Comparison of ENCODE assay signal across 24 cellular contexts in the genomic region with DNA sequence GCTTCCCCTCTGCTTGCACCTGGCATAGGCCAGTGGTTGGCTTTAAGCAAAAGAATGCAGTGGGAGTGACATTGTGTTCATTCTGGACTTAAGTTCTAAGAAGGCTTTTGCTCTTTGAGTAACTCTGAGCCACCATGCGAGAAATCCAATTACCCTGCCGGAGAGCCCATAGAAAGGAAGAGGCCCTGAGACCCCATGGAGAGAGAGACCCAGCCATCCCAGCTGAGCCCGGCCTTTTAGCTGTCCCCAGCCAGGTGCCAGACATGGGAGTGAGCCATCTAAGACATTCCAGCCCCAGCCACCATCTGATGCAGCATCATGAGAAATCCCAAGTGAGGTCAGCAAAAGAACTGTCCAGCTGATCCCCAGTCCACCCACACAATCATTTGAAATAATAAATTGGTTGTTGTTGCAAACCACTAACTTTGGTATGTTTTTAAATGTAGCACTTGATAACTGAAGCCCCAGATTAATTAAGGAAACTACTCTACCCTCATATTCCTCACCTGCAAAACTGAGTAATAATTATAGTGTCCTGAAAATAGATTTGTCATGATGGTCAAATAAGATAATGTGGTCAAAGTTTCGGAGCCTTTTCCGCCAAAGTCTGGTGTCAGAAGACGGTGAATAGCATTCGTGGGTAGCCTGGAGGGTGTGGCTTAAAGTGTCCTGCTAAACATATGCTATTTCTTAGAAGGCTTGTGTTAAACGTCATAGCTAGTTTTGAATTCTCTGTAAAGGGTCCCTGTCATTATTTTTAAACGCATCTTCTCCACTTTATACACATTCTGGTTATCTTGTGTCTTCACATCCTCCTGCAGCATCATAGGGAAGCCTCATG.
DNase-seq lines count a peak whose midpoint lies in the region; FAIRE-seq and TF ChIP-seq lines count a peak whose summit lies in the region.
"Had no signal": no experiment of that assay in that cellular context is flagged by ENCODE, and none has a peak within 500 bp of the region (broad histone marks: within the 10 kb centered on the region; RNA-seq: fewer than 3 reads in every experiment).

No MANE protein-coding gene starts in this region.

- H3K9me3 Mint-ChIP-seq in astrocyte (ENCODE audit: unreplicated experiment) (no peaks in the 10 kb centered on the region), glutamatergic neuron (ENCODE audit: unreplicated experiment) (peaks cover 3% of the 10 kb centered on the region), Calu3 (ENCODE audit: low read depth, unreplicated experiment) (no peaks in the 10 kb centered on the region)
- H3K9me3 Mint-ChIP-seq: IgD-negative memory B cell had no signal

- no peak overlapping the region for H3K4ac ChIP-seq in neuronal stem cell (ENCODE audit: low read length)

- no peak overlapping the region for H3K14ac ChIP-seq in neuronal stem cell (ENCODE audit: low read length)

- no peak for TF ChIP-seq CTCF in astrocyte (IDR thresholded peaks at IDR 0.05; ENCODE audit: insufficient read depth, low read depth, low read length)
- no peak for TF ChIP-seq CTCF in glutamatergic neuron (IDR thresholded peaks at IDR 0.05; ENCODE audit: partially characterized antibody, unreplicated experiment)
- TF ChIP-seq CTCF in suprapubic skin (IDR thresholded peaks at IDR 0.05), result no peak
- no peak for TF ChIP-seq CTCF in Calu3 (IDR thresholded peaks at IDR 0.05; ENCODE audit: unreplicated experiment)

- H3K36me3 ChIP-seq in BLaER1 (peaks cover 4% of the 10 kb centered on the region; the same call in 1 of the 2 replicates), astrocyte (ENCODE audit: insufficient read depth, low read length) (no peaks in the 10 kb centered on the region), neuronal stem cell (replicated peaks in 1 of 2; ENCODE audit: control insufficient read depth in 2 of 2, insufficient read depth in 2 of 2, low read length in 2 of 2) (no peaks in the 10 kb centered on the region), suprapubic skin (no peaks in the 10 kb centered on the region)

- H2AFZ ChIP-seq in astrocyte (ENCODE audit: low read depth, low read length), result no peak overlapping the region
- no peak overlapping the region for H2AFZ ChIP-seq in neuronal stem cell (ENCODE audit: low read length)
- H2AFZ ChIP-seq: GM23248 had no signal

- no peak for TF ChIP-seq POLR2A in suprapubic skin (IDR thresholded peaks at IDR 0.05)

- H4K8ac ChIP-seq in neuronal stem cell (ENCODE audit: low read depth, low read length), result no peak overlapping the region

- H4K20me1 ChIP-seq in BLaER1 (no peaks in the 10 kb centered on the region), astrocyte (ENCODE audit: insufficient read depth, low read length) (no peaks in the 10 kb centered on the region)

- H2BK5ac ChIP-seq in neuronal stem cell (ENCODE audit: low read length), result no peak overlapping the region

- no peak overlapping the region for H3K27ac Mint-ChIP-seq in astrocyte (ENCODE audit: unreplicated experiment)
- H3K27ac Mint-ChIP-seq in glutamatergic neuron (ENCODE audit: unreplicated experiment), result no peak overlapping the region
- no peak overlapping the region for H3K27ac Mint-ChIP-seq in Calu3 (ENCODE audit: unreplicated experiment)
- H3K27ac Mint-ChIP-seq: CD14-positive monocyte; CD4-positive, alpha-beta memory T cell; IgD-negative memory B cell had no signal

- no peak overlapping the region for H3K4me3 Mint-ChIP-seq in astrocyte (ENCODE audit: unreplicated experiment)
- no peak overlapping the region for H3K4me3 Mint-ChIP-seq in glutamatergic neuron (ENCODE audit: unreplicated experiment)
- H3K4me3 Mint-ChIP-seq in Calu3 (ENCODE audit: low read depth, unreplicated experiment), result no peak overlapping the region
- H3K4me3 Mint-ChIP-seq: CD14-positive monocyte; CD4-positive, alpha-beta memory T cell; IgD-negative memory B cell had no signal

- BruUV-seq in Calu3 (replicated peaks; lab: Mats Ljungman, UMichigan), result no TSS peak

- H2BK12ac ChIP-seq in neuronal stem cell (ENCODE audit: low read length), result no peak overlapping the region

- H3K4me2 ChIP-seq in BLaER1, result peak overlapping the region; percentile 16; the same call in 1 of the 2 replicates
- H3K4me2 ChIP-seq in astrocyte (ENCODE audit: low read length), result no peak overlapping the region
- H3K4me2 ChIP-seq in neuronal stem cell (ENCODE audit: insufficient read depth, low read length, poor library complexity, severe bottlenecking), result no peak overlapping the region
- H3K4me2 ChIP-seq: A549 had no signal

- peaks cover 32% of the 10 kb centered on the region for H3K4me1 ChIP-seq in BLaER1
- H3K4me1 ChIP-seq in astrocyte (ENCODE audit: insufficient read depth, low read length), result no peaks in the 10 kb centered on the region
- peaks cover 0 to 2% of the 10 kb centered on the region in 2 donors for H3K4me1 ChIP-seq in neuronal stem cell (ENCODE audit: control insufficient read depth in 2 of 2, insufficient read depth in 1 of 2, low read depth in 1 of 2, low read length in 2 of 2)
- no peaks in the 10 kb centered on the region for H3K4me1 ChIP-seq in suprapubic skin
- H3K4me1 ChIP-seq: A549 had no signal

- H4K91ac ChIP-seq in neuronal stem cell (ENCODE audit: low read depth, low read length, poor library complexity), result no peak overlapping the region

- H2AK5ac ChIP-seq in neuronal stem cell (ENCODE audit: low read depth, low read length), result no peak overlapping the region

- CTCF ChIA-PET in Calu3 (lab: Charles Lee), result no interaction called here

- WGBS in neuronal stem cell (ENCODE audit: extremely low coverage in 2 of 2, insufficient read length in 2 of 2, insufficient replicate concordance in 1 of 2), 2 donors, result no CpG with 5 or more reads among the region's 9 CpGs
- 85% methylated on average over 9 of the region's 9 CpGs for WGBS in suprapubic skin

- no peak for TF ChIP-seq EP300 in suprapubic skin (IDR thresholded peaks at IDR 0.05)

- DNase-seq in astrocyte (ENCODE audit: low read depth) (peak; percentile 57), glutamatergic neuron (peak; percentile 78), neuronal stem cell (ENCODE audit: low spot score) (peak; percentile 26), suprapubic skin (ENCODE audit: low spot score in 2 of 2) (no peak), cerebellum (ENCODE audit: low spot score) (no peak), Calu3 (no peak), amygdala (lab: John Stamatoyannopoulos, UW) (no peak)
- DNase-seq: AML-193; CD4-positive, alpha-beta memory T cell; DMS 273 treated with DMSO at 0.1 percent for 48 hours; DMS53; DND-41; GM23248; HCEC 1CT had no signal

- H3K79me1 ChIP-seq in neuronal stem cell (ENCODE audit: low read depth, low read length), result no peaks in the 10 kb centered on the region

- H3K27me3 Mint-ChIP-seq in astrocyte (ENCODE audit: low read depth, unreplicated experiment) (peaks cover 12% of the 10 kb centered on the region), glutamatergic neuron (ENCODE audit: unreplicated experiment) (peaks cover 7% of the 10 kb centered on the region), Calu3 (ENCODE audit: unreplicated experiment) (no peaks in the 10 kb centered on the region)

- H3K79me2 ChIP-seq in astrocyte (ENCODE audit: insufficient read depth, low read length), result no peaks in the 10 kb centered on the region

- no peak overlapping the region for H3K23ac ChIP-seq in neuronal stem cell (ENCODE audit: low read depth, low read length, poor library complexity)

- no peak overlapping the region for H3K9ac ChIP-seq in BLaER1
- H3K9ac ChIP-seq in astrocyte (ENCODE audit: low read length), result no peak overlapping the region
- no peak overlapping the region for H3K9ac ChIP-seq in neuronal stem cell (ENCODE audit: low read depth, low read length, poor library complexity)
- H3K9ac ChIP-seq: GM23248 had no signal

- H3K4me3 ChIP-seq in BLaER1, result no peak overlapping the region
- H3K4me3 ChIP-seq in astrocyte (ENCODE audit: insufficient read depth, low read depth, low read length), result no peak overlapping the region
- no peak overlapping the region for H3K4me3 ChIP-seq in neuronal stem cell (ENCODE audit: low read length in 2 of 2)
- no peak overlapping the region for H3K4me3 ChIP-seq in suprapubic skin
- H3K4me3 ChIP-seq: A549, GM23248 had no signal

- no peaks in the 10 kb centered on the region for H3K27me3 ChIP-seq in BLaER1
- peaks cover 5% of the 10 kb centered on the region for H3K27me3 ChIP-seq in astrocyte (ENCODE audit: insufficient read depth, low read length)
- peaks cover 0 to 36% (median 2%) of the 10 kb centered on the region in 3 experiments for H3K27me3 ChIP-seq in neuronal stem cell (ENCODE audit: control insufficient read depth in 3 of 3, insufficient read depth in 3 of 3, low read depth in 1 of 3, low read length in 3 of 3)
- no peaks in the 10 kb centered on the region for H3K27me3 ChIP-seq in suprapubic skin

- no peak overlapping the region for H3K18ac ChIP-seq in neuronal stem cell (ENCODE audit: low read length)

- intact Hi-C loops in Calu3 (cut with micrococcal nuclease; ENCODE audit: unreplicated experiment), result no loop called here

- H3K27ac ChIP-seq in BLaER1 (peak overlapping the region; percentile 18; the same call in 1 of the 2 replicates), astrocyte (ENCODE audit: low read depth, low read length) (no peak overlapping the region), neuronal stem cell (replicated peaks; ENCODE audit: low read length) (no peak overlapping the region), suprapubic skin (no peak overlapping the region)
- H3K27ac ChIP-seq: 22Rv1, A549, GM23248 had no signal

- H3K9me3 ChIP-seq in BLaER1 (peaks cover 27% of the 10 kb centered on the region), astrocyte (ENCODE audit: insufficient read depth, low read depth, low read length) (no peaks in the 10 kb centered on the region), neuronal stem cell (replicated peaks in 1 of 2; ENCODE audit: control insufficient read depth in 2 of 2, insufficient read depth in 1 of 2, low read depth in 1 of 2, low read length in 2 of 2) (peaks cover 0 to 1% of the 10 kb centered on the region in 2 donors), suprapubic skin (no peaks in the 10 kb centered on the region)
- H3K9me3 ChIP-seq: A549 had no signal

- no peak for FAIRE-seq in astrocyte (lab: Jason Lieb, UNC)
- FAIRE-seq: A549, G401.6, GM12891, GM18507, H54, HepG2 had no signal

- H2BK120ac ChIP-seq in neuronal stem cell (ENCODE audit: low read depth, low read length), result no peak overlapping the region

- no peaks in the 10 kb centered on the region for H3K4me1 Mint-ChIP-seq in astrocyte (ENCODE audit: low read depth, unreplicated experiment)
- peaks cover 17% of the 10 kb centered on the region for H3K4me1 Mint-ChIP-seq in glutamatergic neuron (ENCODE audit: low read depth, unreplicated experiment)
- no peaks in the 10 kb centered on the region for H3K4me1 Mint-ChIP-seq in Calu3 (ENCODE audit: low read depth, unreplicated experiment)
- H3K4me1 Mint-ChIP-seq: CD4-positive, alpha-beta memory T cell; IgD-negative memory B cell had no signal

- H3K36me3 Mint-ChIP-seq in astrocyte (ENCODE audit: low read depth, unreplicated experiment) (no peaks in the 10 kb centered on the region), glutamatergic neuron (ENCODE audit: unreplicated experiment) (no peaks in the 10 kb centered on the region), Calu3 (ENCODE audit: insufficient read depth, unreplicated experiment) (no peaks in the 10 kb centered on the region)
- H3K36me3 Mint-ChIP-seq: CD14-positive monocyte; CD4-positive, alpha-beta memory T cell had no signal

- H2BK15ac ChIP-seq in neuronal stem cell (ENCODE audit: low read length), result no peak overlapping the region

Comparison
In these comparisons a context has a peak if more than half of its experiments do, and no peak if none do; other contexts are left out.
1. DNase-seq: peak in astrocyte (single experiment), glutamatergic neuron (single experiment) and neuronal stem cell (single experiment); none in suprapubic skin (0 of 2), cerebellum (single experiment), Calu3 (single experiment) and amygdala (0 of 56).